ENCODE assay signal across 19 cellular contexts in genomic region chr3:21142949-21143348, GRCh38.
"Had no signal": no experiment of that assay in that cellular context is flagged by ENCODE, and none has a peak within 500 bp of the region (broad histone marks: within the 10 kb centered on the region; RNA-seq: fewer than 3 reads in every experiment).

No MANE protein-coding gene starts in this region.

- H3K27ac Mint-ChIP-seq: activated naive CD4-positive, alpha-beta T cell treated with anti-CD3 and anti-CD28 coated beads, Interleukin-2, amount 50 U/mL, for 24 hours; activated T-helper 2 cell treated with anti-CD3 and anti-CD28 coated beads, Interferon-gamma antibody, Interleukin-2, Interleukin-4, amounts not matched to agents 10 μg/mL and 5 μg/mL and 100 μg/mL, durations not matched to agents 14 hours and 24 hours and 36 hours; T-helper 1 cell treated with Interleukin-12 subunit alpha and Interleukin-12 subunit beta and Interleukin-4 antibody, amounts not matched to agents 30 μg/mL and 1 μg/mL, for 36 hours had no signal

- H3K9me3 Mint-ChIP-seq: T-helper 1 cell treated with Interleukin-12 subunit alpha and Interleukin-12 subunit beta and Interleukin-4 antibody, amounts not matched to agents 30 μg/mL and 1 μg/mL, for 36 hours had no signal

- H3K36me3 Mint-ChIP-seq: activated naive CD4-positive, alpha-beta T cell treated with anti-CD3 and anti-CD28 coated beads, Interleukin-2, amount 50 U/mL, for 24 hours had no signal

- H3K4me3 Mint-ChIP-seq: activated naive CD4-positive, alpha-beta T cell treated with anti-CD3 and anti-CD28 coated beads, Interleukin-2, amount 50 U/mL, for 24 hours; T-helper 1 cell treated with Interleukin-12 subunit alpha and Interleukin-12 subunit beta and Interleukin-4 antibody, amounts not matched to agents 30 μg/mL and 1 μg/mL, for 36 hours had no signal

- ATAC-seq: activated CD4-positive, CD25-positive, alpha-beta regulatory T cell treated with anti-CD3 and anti-CD28 coated beads, Interleukin-2, amount 50 U/mL, for 24 hours had no signal

- H3K27me3 Mint-ChIP-seq: activated naive CD4-positive, alpha-beta T cell treated with anti-CD3 and anti-CD28 coated beads, Interleukin-2, amount 50 U/mL, for 24 hours had no signal

- DNase-seq: activated CD4-positive, alpha-beta T cell treated with anti-CD3 and anti-CD28 coated beads for 4 hours; activated CD4-positive, alpha-beta T cell treated with anti-CD3 and anti-CD28 coated beads, Interleukin-2, amount 50 U/mL, for 48 hours; activated gamma-delta T cell treated with Interleukin-2 at 50 U/mL for 16 hours; activated T-cell treated with anti-CD3 and anti-CD28 coated beads for 4 hours; activated T-cell treated with anti-CD3 and anti-CD28 coated beads, Interleukin-2, amount 50 U/mL, for 48 hours; brain microvascular endothelial cell; Karpas-422; MM.1S; NCI-H1092; NCI-H1930; NCI-H345; NCI-H510A; NCI-H526 treated with DMSO at 0.1 percent for 48 hours; Peyer's patch; SHP77 had no signal

- H3K4me1 Mint-ChIP-seq: activated naive CD4-positive, alpha-beta T cell treated with anti-CD3 and anti-CD28 coated beads, Interleukin-2, amount 50 U/mL, for 24 hours had no signal
